In the genomic region with DNA sequence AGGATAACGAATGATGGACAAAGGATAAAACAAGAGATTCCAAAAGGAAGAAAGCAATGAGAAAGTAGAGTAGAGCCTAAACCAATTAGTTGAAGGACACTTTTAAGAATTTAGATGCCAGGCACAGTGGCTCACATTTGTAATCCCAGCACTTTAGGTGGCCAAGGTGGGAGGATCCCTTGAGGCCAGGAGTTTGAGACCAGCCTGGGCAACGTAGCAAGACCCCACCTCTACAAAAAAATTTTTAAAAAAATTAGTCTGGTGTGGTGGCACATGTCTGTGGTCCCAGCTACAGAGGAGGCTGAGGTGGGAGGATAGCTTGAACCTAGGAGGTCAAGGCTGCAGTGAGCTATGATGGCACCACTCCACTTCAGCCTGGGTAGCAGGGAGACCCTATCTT, we compare ENCODE assay signal across 34 cellular contexts. TPM values are rescaled to one million over a fixed set of nuclear protein-coding genes. Genes with fewer than 3 reads are reported as not detected.
"Had no signal": no experiment of that assay in that cellular context is flagged by ENCODE, and none has a peak within 500 bp of the region (broad histone marks: within the 10 kb centered on the region; RNA-seq: fewer than 3 reads in every experiment).

No MANE protein-coding gene starts in this region.

- H3K36me3 ChIP-seq: adrenal gland, ascending aorta, brain microvascular endothelial cell, breast epithelium, cardiac muscle cell had no signal

- H3K4me1 ChIP-seq: adrenal gland, ascending aorta, body of pancreas, breast epithelium had no signal

- H3K27ac ChIP-seq: adrenal gland, ascending aorta, body of pancreas, brain microvascular endothelial cell, breast epithelium, cardiac muscle cell had no signal

- H3K27me3 ChIP-seq: adrenal gland, ascending aorta, body of pancreas, brain microvascular endothelial cell, breast epithelium, cardiac muscle cell had no signal

- H3K9me3 ChIP-seq: adrenal gland, ascending aorta, body of pancreas, breast epithelium had no signal

- ATAC-seq: activated naive CD4-positive, alpha-beta T cell treated with anti-CD3 and anti-CD28 coated beads, Interleukin-2, amount 50 U/mL, for 72 hours; activated naive CD8-positive, alpha-beta T cell treated with anti-CD3 and anti-CD28 coated beads, Interleukin-2, amount 50 U/mL, for 24 hours; activated T-cell treated with anti-CD3 and anti-CD28 coated beads, Interleukin-2, amount 50 U/mL, for 4 hours; activated T-cell treated with anti-CD3 and anti-CD28 coated beads, Interleukin-2, amount 50 U/mL, for 72 hours; activated T-helper 17 cell treated with anti-CD3 and anti-CD28 coated beads, Interleukin-2, amount 50 U/mL, for 72 hours; body of pancreas had no signal

- H3K4me3 ChIP-seq: adrenal gland, ascending aorta, body of pancreas, breast epithelium, cardiac muscle cell had no signal

- DNase-seq: activated effector memory CD4-positive, alpha-beta T cell treated with anti-CD3 and anti-CD28 coated beads, Interleukin-2, amount 50 U/mL, for 16 hours; activated effector memory CD4-positive, alpha-beta T cell treated with Interleukin-2 at 50 U/mL for 16 hours; activated gamma-delta T cell; activated gamma-delta T cell treated with Interleukin-2 at 50 U/mL for 16 hours; activated naive CD4-positive, alpha-beta T cell; activated naive CD4-positive, alpha-beta T cell treated with anti-CD3 and anti-CD28 coated beads for 36 hours; activated naive CD4-positive, alpha-beta T cell treated with anti-CD3 and anti-CD28 coated beads, Interleukin-2, amount 10 ng/mL, durations not matched to agents 7 days and 5 days; activated naive CD4-positive, alpha-beta T cell treated with anti-CD3 and anti-CD28 coated beads, Interleukin-2, amount 50 U/mL, for 16 hours; activated naive CD4-positive, alpha-beta T cell treated with Interleukin-2 at 50 U/mL for 16 hours; activated naive CD8-positive, alpha-beta T cell treated with anti-CD3 and anti-CD28 coated beads for 36 hours; activated naive CD8-positive, alpha-beta T cell treated with anti-CD3 and anti-CD28 coated beads, Interleukin-2, amount 10 ng/mL, durations not matched to agents 7 days and 5 days; activated naive CD8-positive, alpha-beta T cell treated with anti-CD3 and anti-CD28 coated beads, Interleukin-2, amount 50 U/mL, for 24 hours; activated T-cell treated with anti-CD3 and anti-CD28 coated beads, Interleukin-2, amount 50 U/mL, for 1 hour; activated T-cell treated with anti-CD3 and anti-CD28 coated beads, Interleukin-2, amount 50 U/mL, for 24 hours; activated T-cell treated with anti-CD3 and anti-CD28 coated beads, Interleukin-2, amount 50 U/mL, for 4 hours; activated T-cell treated with anti-CD3 and anti-CD28 coated beads, Interleukin-2, amount 50 U/mL, for 48 hours; activated T-cell treated with anti-CD3 and anti-CD28 coated beads, Interleukin-2, amount 50 U/mL, for 72 hours; adrenal gland; amniotic stem cell; amygdala; anterior cingulate cortex; aorta; body of pancreas; brain microvascular endothelial cell; caudate nucleus; central memory CD4-positive, alpha-beta T cell; cerebellar nuclear complex had no signal

- FAIRE-seq: astrocyte, bronchial epithelial cell had no signal

RNA-seq across cellular contexts. Expression of gene ABCA10, which starts 20.0 kb away (rescaled TPM):
- total RNA-seq: cardiac muscle cell had no signal
- polyA plus RNA-seq: cardiac muscle cell had no signal
